Comparison of ENCODE assay signal across 11 cellular contexts in the genomic region with DNA sequence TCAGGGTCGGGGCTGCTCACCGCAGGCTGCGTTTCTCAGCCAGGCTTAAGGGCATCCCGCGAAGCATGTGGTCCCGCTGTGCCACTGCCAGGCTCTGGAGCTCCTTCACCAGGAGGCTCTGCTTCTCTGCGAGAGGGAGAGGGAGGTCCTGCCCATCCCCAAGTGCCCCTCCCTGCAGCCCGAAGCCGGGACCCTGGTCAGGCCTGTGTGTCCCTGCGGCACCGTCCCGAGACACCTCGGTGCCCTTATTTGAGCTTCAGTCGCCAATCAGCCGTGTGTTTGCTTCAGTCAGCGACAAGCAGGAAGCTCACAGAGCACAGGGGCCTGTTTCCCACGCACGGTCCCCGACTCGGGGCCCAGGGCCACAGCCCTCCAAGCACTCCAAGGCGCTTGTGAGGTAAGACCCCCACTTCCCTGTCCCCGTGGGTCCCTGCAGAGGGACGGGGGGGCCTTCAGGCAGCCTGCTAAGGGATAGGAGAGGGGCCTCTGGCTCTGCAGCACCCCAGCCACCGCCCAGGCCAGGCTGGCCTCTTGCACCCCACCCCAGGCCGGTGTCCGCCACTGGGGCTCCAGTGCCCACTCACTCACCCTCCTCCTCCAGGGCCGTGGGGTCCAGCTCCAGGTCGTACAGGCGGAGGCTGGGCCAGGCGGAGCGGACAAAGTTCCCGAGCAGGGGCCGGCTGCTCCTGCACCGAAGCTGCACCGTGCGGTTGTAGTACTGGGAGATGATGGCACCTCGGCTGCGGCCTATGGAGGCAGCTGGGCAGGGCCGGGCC. TPM values are rescaled to one million over a fixed set of nuclear protein-coding genes. Genes with fewer than 3 reads are reported as not detected.
DNase-seq lines count a peak whose midpoint lies in the region; ATAC-seq, FAIRE-seq and TF ChIP-seq lines count a peak whose summit lies in the region.
"Had no signal": no experiment of that assay in that cellular context is flagged by ENCODE, and none has a peak within 500 bp of the region (broad histone marks: within the 10 kb centered on the region; RNA-seq: fewer than 3 reads in every experiment).

No MANE protein-coding gene starts in this region.

- H3K9me3 ChIP-seq in pancreas: no peaks in the 10 kb centered on the region

- peak overlapping the region; percentile 38 for H3K27ac Mint-ChIP-seq in activated CD4-positive, alpha-beta memory T cell treated with anti-CD3 and anti-CD28 coated beads for 36 hours

- WGBS in pancreas, 2 donors: 86 to 88% methylated on average over 37 to 39 of the region's 39 CpGs

- H3K4me3 Mint-ChIP-seq in activated CD4-positive, alpha-beta memory T cell treated with anti-CD3 and anti-CD28 coated beads for 36 hours: peak overlapping the region; percentile 91

- CTCF ChIA-PET in activated CD4-positive, alpha-beta memory T cell treated with anti-CD3 and anti-CD28 coated beads for 36 hours (lab: Charles Lee): interaction anchor here (1.0 to 11.2 kb wide), 5 partner anchors 10 to 126 kb away, joined by 4 to 99 read pairs (median 7); no protein-coding TSS in a partner anchor

- peak; percentile 31 for DNase-seq in activated T-cell treated with anti-CD3 and anti-CD28 coated beads for 1 hour (ENCODE audit: low read depth)
- no peak for DNase-seq in activated T-cell treated with anti-CD3 and anti-CD28 coated beads for 4 hours
- peak; percentile 54 for DNase-seq in activated CD4-positive, alpha-beta memory T cell treated with anti-CD3 and anti-CD28 coated beads for 36 hours
- peak; percentile 41 for DNase-seq in left ventricle myocardium superior
- DNase-seq in pancreas: no peak

- no peaks in the 10 kb centered on the region for H3K27me3 ChIP-seq in pancreas

- H3K27ac ChIP-seq in temporal lobe (ENCODE audit: low read depth, low read length) (peak overlapping the region; percentile 93), pancreas (no peak overlapping the region)

- H3K4me3 ChIP-seq in pancreas: no peak overlapping the region

- FAIRE-seq in pancreas (lab: Jason Lieb, UNC): no peak

- peaks cover 0 to 8% (median 8%) of the 10 kb centered on the region in 3 donors for H3K4me1 ChIP-seq in pancreas

- H3K27me3 Mint-ChIP-seq in activated CD4-positive, alpha-beta memory T cell treated with anti-CD3 and anti-CD28 coated beads for 36 hours: no peaks in the 10 kb centered on the region

- H3K9me3 Mint-ChIP-seq in activated CD4-positive, alpha-beta memory T cell treated with anti-CD3 and anti-CD28 coated beads for 36 hours: no peaks in the 10 kb centered on the region

- H3K36me3 Mint-ChIP-seq in activated CD4-positive, alpha-beta memory T cell treated with anti-CD3 and anti-CD28 coated beads for 36 hours: peaks cover 55% of the 10 kb centered on the region

- ATAC-seq in left ventricle myocardium superior (peak; percentile 1), GM21526 (IDR thresholded peaks at IDR 0.05; ENCODE audit: low FRiP score, unreplicated experiment) (no peak), HG03571 (IDR thresholded peaks at IDR 0.05; ENCODE audit: unreplicated experiment) (no peak), pancreas (no peak)
- ATAC-seq: esophagus mucosa had no signal

- H3K4me1 Mint-ChIP-seq in activated CD4-positive, alpha-beta memory T cell treated with anti-CD3 and anti-CD28 coated beads for 36 hours (ENCODE audit: low read depth): peaks cover 67% of the 10 kb centered on the region

- intact Hi-C loops in activated CD4-positive, alpha-beta memory T cell treated with anti-CD3 and anti-CD28 coated beads for 36 hours (cut with micrococcal nuclease): no loop called here
- intact Hi-C loops in left ventricle myocardium superior (cut with micrococcal nuclease): no loop called here
- intact Hi-C loops in pancreas (cut with DNase I): no loop called here

- no peak for TF ChIP-seq CTCF in pancreas (IDR thresholded peaks at IDR 0.05)

- POLR2A ChIA-PET in activated CD4-positive, alpha-beta memory T cell treated with anti-CD3 and anti-CD28 coated beads for 36 hours (lab: Charles Lee): interaction anchor here (0.6 to 1.7 kb wide), 8 partner anchors 9 to 129 kb away, joined by 3 to 7 read pairs (median 4); partner anchors contain the start of gene SYNGR2

- H3K36me3 ChIP-seq in pancreas: peaks cover 0 to 8% (median 0%) of the 10 kb centered on the region in 3 donors

RNA-seq across cellular contexts. Expression of gene TMC6, which starts 3.2 kb away (rescaled TPM):
- total RNA-seq in activated CD4-positive, alpha-beta memory T cell treated with anti-CD3 and anti-CD28 coated beads for 36 hours: 100 to 1,000 TPM; 157 to 162 TPM
- 69.2 TPM for total RNA-seq in left ventricle myocardium superior
- total RNA-seq in temporal lobe: 2.0 TPM
- 10 to 100 TPM; 15.6 to 49.9 (median 21.7) TPM for total RNA-seq in pancreas
- polyA plus RNA-seq in pancreas: 10 to 100 TPM; 39.5 to 61.2 TPM
- total RNA-seq: RPMI7951 had no signal

RNA-seq across cellular contexts. Expression of gene TMC8, which starts 5.2 kb away (rescaled TPM):
- 100 to 1,000 TPM; 134 to 140 TPM for total RNA-seq in activated CD4-positive, alpha-beta memory T cell treated with anti-CD3 and anti-CD28 coated beads for 36 hours
- total RNA-seq in left ventricle myocardium superior (1.5 TPM), temporal lobe (0.49 TPM), pancreas (1 to 10 TPM in 5 of 6 donors, under 1 TPM in 1; 0.51 to 6.0 (median 2.2) TPM)
- polyA plus RNA-seq in pancreas: 1 to 10 TPM; 1.5 to 2.9 TPM
- total RNA-seq: RPMI7951 had no signal

RNA-seq across cellular contexts. Expression of gene C17orf99, which starts 20.9 kb away (rescaled TPM):
- total RNA-seq in activated CD4-positive, alpha-beta memory T cell treated with anti-CD3 and anti-CD28 coated beads for 36 hours: not detected
- total RNA-seq in left ventricle myocardium superior: not detected
- not detected for total RNA-seq in temporal lobe
- not detected for total RNA-seq in pancreas
- polyA plus RNA-seq in pancreas: not detected
- total RNA-seq: lung microvascular endothelial cell, RPMI7951 had no signal

RNA-seq across cellular contexts. Expression of gene SYNGR2, which starts 43.1 kb away (rescaled TPM):
- total RNA-seq in activated CD4-positive, alpha-beta memory T cell treated with anti-CD3 and anti-CD28 coated beads for 36 hours: 10 to 100 TPM; 79.2 to 87.7 TPM
- total RNA-seq in left ventricle myocardium superior (120 TPM), temporal lobe (3.0 TPM), pancreas (10 to 100 TPM; 52.3 to 93.8 (median 83.8) TPM)
- 10 to 100 TPM; 89.1 to 94.2 TPM for polyA plus RNA-seq in pancreas

Comparison
In these comparisons a context has a peak if more than half of its experiments do, and no peak if none do; other contexts are left out.
1. DNase-seq: peak in activated T-cell treated with anti-CD3 and anti-CD28 coated beads for 1 hour (single experiment), activated CD4-positive, alpha-beta memory T cell treated with anti-CD3 and anti-CD28 coated beads for 36 hours (single experiment) and left ventricle myocardium superior (single experiment); none in activated T-cell treated with anti-CD3 and anti-CD28 coated beads for 4 hours (single experiment) and pancreas (0 of 6).
2. RNA of gene TMC8, which starts 5.2 kb away (total RNA-seq): 134 to 140 TPM in activated CD4-positive, alpha-beta memory T cell treated with anti-CD3 and anti-CD28 coated beads for 36 hours; 0.51 to 6.0 TPM in pancreas, 1.5 TPM in left ventricle myocardium superior (single experiment) and 0.49 TPM in temporal lobe (single experiment); every median in the first group is over 10 times any median in the second.